8 cellular contexts compared by ENCODE assay signal in genomic region chr1:112954945-112955677, GRCh38. TPM values are rescaled to one million over a fixed set of nuclear protein-coding genes. Genes with fewer than 3 reads are reported as not detected.
DNase-seq lines count a peak whose midpoint lies in the region; ATAC-seq and TF ChIP-seq lines count a peak whose summit lies in the region.

No MANE protein-coding gene starts in this region.

- peak; percentile 63 for DNase-seq in SIG-M5 treated with dmso at 0.1 percent for 504 hours (lab: John Stamatoyannopoulos, UW; ENCODE audit: unreplicated experiment)
- no peak for DNase-seq in SIG-M5 (lab: John Stamatoyannopoulos, UW)
- peak; percentile 39 for DNase-seq in NCI-H2196 treated with DMSO at 0.1 percent for 48 hours (lab: John Stamatoyannopoulos, UW; ENCODE audit: unreplicated experiment)
- DNase-seq in activated CD4-positive, alpha-beta T cell treated with anti-CD3 and anti-CD28 coated beads for 4 hours = peak; percentile 48 to 54
- DNase-seq in dedifferentiated amniotic fluid mesenchymal stem cell (ENCODE audit: extremely low spot score) = peak; percentile 63
- peak; percentile 25 to 69 (median 32) for DNase-seq in stimulated activated CD4-positive, alpha-beta T cell treated with anti-CD3 and anti-CD28 coated beads, TNF-alpha, amount 100 ng/mL, for 24 hours (ENCODE audit: low read depth in 3 of 3)

- H3K4me1 ChIP-seq in liver (ENCODE audit: control insufficient read depth in 4 of 4, insufficient read depth in 4 of 4, low read length in 3 of 4) = peaks cover 4 to 35% (median 9%) of the 10 kb centered on the region in 4 donors

- peak; percentile 13 for ATAC-seq in HG02981 (IDR thresholded peaks at IDR 0.05; ENCODE audit: unreplicated experiment)

- H3K9ac ChIP-seq in liver (ENCODE audit: low read depth in 1 of 2, low read length in 2 of 2) = peak overlapping the region; percentile 61 to 86

- no peak for TF ChIP-seq CTCF in liver (IDR thresholded peaks at IDR 0.05; ENCODE audit: low read depth, low read length, missing input control)

- no peaks in the 10 kb centered on the region for H3K9me3 ChIP-seq in liver (ENCODE audit: control insufficient read depth in 4 of 4, low read length in 3 of 4)

- no peak for TF ChIP-seq RAD21 in liver (IDR thresholded peaks at IDR 0.05)

- H3K27me3 ChIP-seq in liver (ENCODE audit: control insufficient read depth in 4 of 4, insufficient read depth in 4 of 4, low read length in 3 of 4) = no peaks in the 10 kb centered on the region

- WGBS in liver = 2% methylated on average over 25 of the region's 25 CpGs

- H3K4me3 ChIP-seq in liver (ENCODE audit: low read depth in 1 of 3, low read length in 3 of 3) = peak overlapping the region; percentile 65 to 94 (median 89)

- H3K36me3 ChIP-seq in liver (ENCODE audit: control insufficient read depth in 4 of 4, insufficient read depth in 3 of 4, low read depth in 1 of 4, low read length in 3 of 4) = peaks cover 0 to 2% (median 0%) of the 10 kb centered on the region in 4 donors

- peak overlapping the region; percentile 91 to 97 for H3K27ac ChIP-seq in liver (ENCODE audit: low read depth in 1 of 2, low read length in 2 of 2)

TF ChIP-seq in liver, 16 proteins besides CTCF, POLR2A, EP300 and RAD21:
- TF ChIP-seq FOXA2 (IDR thresholded peaks at IDR 0.05) (no peak), NR2F2 (IDR thresholded peaks at IDR 0.05) (no peak), HNF4G (IDR thresholded peaks at IDR 0.05) (no peak), HNF4A (conservative IDR thresholded peaks at IDR 0.05) (no peak), JUND (IDR thresholded peaks at IDR 0.05) (no peak), ATF3 (IDR thresholded peaks at IDR 0.05) (no peak), REST (IDR thresholded peaks at IDR 0.05) (no peak), EGR1 (IDR thresholded peaks at IDR 0.05; ENCODE audit: low read depth in 2 of 2) (no peak), ZBTB33 (IDR thresholded peaks at IDR 0.05) (no peak), YY1 (IDR thresholded peaks at IDR 0.05) (no peak), RXRA (IDR thresholded peaks at IDR 0.05) (no peak), FOXA1 (IDR thresholded peaks at IDR 0.05) (no peak), GABPA (IDR thresholded peaks at IDR 0.05 in 1 of 2, conservative IDR thresholded peaks at IDR 0.05 in 1 of 2) (no peak), SP1 (IDR thresholded peaks at IDR 0.05) (no peak), TAF1 (conservative IDR thresholded peaks at IDR 0.05) (no peak)

RNA-seq across cellular contexts. Expression of gene SLC16A1, which starts 0.9 kb away (rescaled TPM):
- 10 to 100 TPM; 37.4 to 87.3 TPM for total RNA-seq in liver
- polyA plus RNA-seq in liver = 10 to 100 TPM; 28.3 to 31.7 TPM
